Comparison of ENCODE assay signal across 8 cellular contexts in genomic region chr2:207166349-207167128, GRCh38. TPM values are rescaled to one million over a fixed set of nuclear protein-coding genes. Genes with fewer than 3 reads are reported as not detected.
DNase-seq lines count a peak whose midpoint lies in the region; ATAC-seq and TF ChIP-seq lines count a peak whose summit lies in the region.

No MANE protein-coding gene starts in this region.

- H3K27me3 Mint-ChIP-seq in CD8-positive, alpha-beta memory T cell: peaks cover 34 to 57% of the 10 kb centered on the region in 2 donors
- peaks cover 3% of the 10 kb centered on the region for H3K27me3 Mint-ChIP-seq in activated T-cell treated with anti-CD3 and anti-CD28 coated beads, Interleukin-2, amount 50 U/mL, for 24 hours
- H3K27me3 Mint-ChIP-seq in stimulated activated naive B cell treated with anti-CD40 and anti-IgM and Interleukin-4, amounts not matched to agents 10 μg/mL and 1 μg/mL and 100 μg/mL, for 72 hours: no peaks in the 10 kb centered on the region

- no peaks in the 10 kb centered on the region for H3K27me3 ChIP-seq in CD8-positive, alpha-beta memory T cell (ENCODE audit: insufficient read depth, low read length, poor library complexity, severe bottlenecking)

- H3K36me3 Mint-ChIP-seq in CD8-positive, alpha-beta memory T cell: no peaks in the 10 kb centered on the region
- H3K36me3 Mint-ChIP-seq in activated T-cell treated with anti-CD3 and anti-CD28 coated beads, Interleukin-2, amount 50 U/mL, for 24 hours (ENCODE audit: low read depth): peaks cover 8% of the 10 kb centered on the region
- H3K36me3 Mint-ChIP-seq in stimulated activated naive B cell treated with anti-CD40 and anti-IgM and Interleukin-4, amounts not matched to agents 10 μg/mL and 1 μg/mL and 100 μg/mL, for 72 hours: peaks cover 4 to 44% of the 10 kb centered on the region in 2 donors

- no peaks in the 10 kb centered on the region for H3K36me3 ChIP-seq in CD8-positive, alpha-beta memory T cell (ENCODE audit: insufficient read depth, low read length)

- no peaks in the 10 kb centered on the region for H3K9me3 ChIP-seq in CD8-positive, alpha-beta memory T cell (ENCODE audit: low read length)

- CTCF ChIA-PET in CD8-positive, alpha-beta memory T cell (lab: Charles Lee): interaction anchor here (1.0 to 2.1 kb wide), 4 partner anchors 23 to 458 kb away, joined by 3 to 8 read pairs (median 3); partner anchors contain the start of gene METTL21A

- peaks cover 0 to 1% (median 0%) of the 10 kb centered on the region in 5 donors for H3K9me3 Mint-ChIP-seq in CD8-positive, alpha-beta memory T cell
- H3K9me3 Mint-ChIP-seq in activated T-cell treated with anti-CD3 and anti-CD28 coated beads, Interleukin-2, amount 50 U/mL, for 24 hours: no peaks in the 10 kb centered on the region
- H3K9me3 Mint-ChIP-seq in stimulated activated naive B cell treated with anti-CD40 and anti-IgM and Interleukin-4, amounts not matched to agents 10 μg/mL and 1 μg/mL and 100 μg/mL, for 72 hours: peaks cover 0 to 4% of the 10 kb centered on the region in 2 donors

- H3K4me1 ChIP-seq in CD8-positive, alpha-beta memory T cell (ENCODE audit: insufficient read depth, low read length): peaks cover 7% of the 10 kb centered on the region

- H3K4me3 ChIP-seq in CD8-positive, alpha-beta memory T cell (ENCODE audit: low read length): peak overlapping the region; percentile 84

- POLR2A ChIA-PET in CD8-positive, alpha-beta memory T cell (lab: Charles Lee): interaction anchor here (0.6 to 2.5 kb wide), 5 partner anchors 9 to 458 kb away, joined by 3 to 26 read pairs (median 3); partner anchors contain the start of gene METTL21A

- H3K27ac ChIP-seq in CD8-positive, alpha-beta memory T cell (ENCODE audit: low read depth, low read length): peak overlapping the region; percentile 85

- peak overlapping the region in 7 of 8 donors; percentile 11 to 96 (median 83) for H3K27ac Mint-ChIP-seq in CD8-positive, alpha-beta memory T cell
- peak overlapping the region; percentile 97 for H3K27ac Mint-ChIP-seq in activated T-cell treated with anti-CD3 and anti-CD28 coated beads, Interleukin-2, amount 50 U/mL, for 24 hours
- H3K27ac Mint-ChIP-seq in stimulated activated naive B cell treated with anti-CD40 and anti-IgM and Interleukin-4, amounts not matched to agents 10 μg/mL and 1 μg/mL and 100 μg/mL, for 72 hours: peak overlapping the region; percentile 99

- ATAC-seq in GM19397 (IDR thresholded peaks at IDR 0.05; ENCODE audit: unreplicated experiment): peak; percentile 56
- peak; percentile 45 for ATAC-seq in HG03460 (IDR thresholded peaks at IDR 0.05; ENCODE audit: unreplicated experiment)
- ATAC-seq in stimulated activated naive B cell treated with anti-CD40 and anti-IgM and Interleukin-4, amounts not matched to agents 10 μg/mL and 1 μg/mL and 100 μg/mL, for 72 hours (replicated peaks): peak; percentile 66 to 70

- peak overlapping the region; percentile 84 to 92 (median 88) for H3K4me3 Mint-ChIP-seq in CD8-positive, alpha-beta memory T cell
- H3K4me3 Mint-ChIP-seq in activated T-cell treated with anti-CD3 and anti-CD28 coated beads, Interleukin-2, amount 50 U/mL, for 24 hours: peak overlapping the region; percentile 84
- peak overlapping the region; percentile 93 to 97 for H3K4me3 Mint-ChIP-seq in stimulated activated naive B cell treated with anti-CD40 and anti-IgM and Interleukin-4, amounts not matched to agents 10 μg/mL and 1 μg/mL and 100 μg/mL, for 72 hours

- peak; percentile 45 to 72 (median 55) for DNase-seq in CD8-positive, alpha-beta memory T cell
- peak; percentile 52 for DNase-seq in NOMO-1 treated with dmso at 0.1 percent for 144 hours (lab: John Stamatoyannopoulos, UW; ENCODE audit: unreplicated experiment)
- peak; percentile 81 for DNase-seq in activated T-cell treated with anti-CD3 and anti-CD28 coated beads, Interleukin-2, amount 50 U/mL, for 24 hours
- DNase-seq in erythroblast (lab: John Stamatoyannopoulos, UW): peak; percentile 55 to 74
- peak; percentile 78 for DNase-seq in mucosa of gallbladder (ENCODE audit: low spot score)
- DNase-seq in stimulated activated naive B cell treated with anti-CD40 and anti-IgM and Interleukin-4, amounts not matched to agents 10 μg/mL and 1 μg/mL and 100 μg/mL, for 72 hours: peak; percentile 72

- TF ChIP-seq POLR2A in erythroblast (IDR thresholded peaks at IDR 0.05; ENCODE audit: low read length): peak; percentile 71

- H3K4me1 Mint-ChIP-seq in CD8-positive, alpha-beta memory T cell: peaks cover 22 to 40% (median 33%) of the 10 kb centered on the region in 3 donors
- peaks cover 51% of the 10 kb centered on the region for H3K4me1 Mint-ChIP-seq in activated T-cell treated with anti-CD3 and anti-CD28 coated beads, Interleukin-2, amount 50 U/mL, for 24 hours (ENCODE audit: low read depth)
- peaks cover 29 to 52% of the 10 kb centered on the region in 2 donors for H3K4me1 Mint-ChIP-seq in stimulated activated naive B cell treated with anti-CD40 and anti-IgM and Interleukin-4, amounts not matched to agents 10 μg/mL and 1 μg/mL and 100 μg/mL, for 72 hours

RNA-seq across cellular contexts. Expression of gene KLF7, which starts 0.8 kb away (rescaled TPM):
- 10 to 100 TPM in 1 of 2 experiments, 1 to 10 TPM in 1; 6.7 to 12.1 TPM for total RNA-seq in CD8-positive, alpha-beta memory T cell
- polyA plus RNA-seq in CD8-positive, alpha-beta memory T cell: 6.4 TPM
- total RNA-seq in mucosa of gallbladder: 32.8 TPM

Comparison
In these comparisons a context has a peak if more than half of its experiments do, and no peak if none do; other contexts are left out.
1. Peak in every context shown above with its lines: DNase-seq, ATAC-seq, H3K4me3 ChIP-seq and H3K27ac ChIP-seq.